ENCODE assay signal across 9 cellular contexts in the genomic region with DNA sequence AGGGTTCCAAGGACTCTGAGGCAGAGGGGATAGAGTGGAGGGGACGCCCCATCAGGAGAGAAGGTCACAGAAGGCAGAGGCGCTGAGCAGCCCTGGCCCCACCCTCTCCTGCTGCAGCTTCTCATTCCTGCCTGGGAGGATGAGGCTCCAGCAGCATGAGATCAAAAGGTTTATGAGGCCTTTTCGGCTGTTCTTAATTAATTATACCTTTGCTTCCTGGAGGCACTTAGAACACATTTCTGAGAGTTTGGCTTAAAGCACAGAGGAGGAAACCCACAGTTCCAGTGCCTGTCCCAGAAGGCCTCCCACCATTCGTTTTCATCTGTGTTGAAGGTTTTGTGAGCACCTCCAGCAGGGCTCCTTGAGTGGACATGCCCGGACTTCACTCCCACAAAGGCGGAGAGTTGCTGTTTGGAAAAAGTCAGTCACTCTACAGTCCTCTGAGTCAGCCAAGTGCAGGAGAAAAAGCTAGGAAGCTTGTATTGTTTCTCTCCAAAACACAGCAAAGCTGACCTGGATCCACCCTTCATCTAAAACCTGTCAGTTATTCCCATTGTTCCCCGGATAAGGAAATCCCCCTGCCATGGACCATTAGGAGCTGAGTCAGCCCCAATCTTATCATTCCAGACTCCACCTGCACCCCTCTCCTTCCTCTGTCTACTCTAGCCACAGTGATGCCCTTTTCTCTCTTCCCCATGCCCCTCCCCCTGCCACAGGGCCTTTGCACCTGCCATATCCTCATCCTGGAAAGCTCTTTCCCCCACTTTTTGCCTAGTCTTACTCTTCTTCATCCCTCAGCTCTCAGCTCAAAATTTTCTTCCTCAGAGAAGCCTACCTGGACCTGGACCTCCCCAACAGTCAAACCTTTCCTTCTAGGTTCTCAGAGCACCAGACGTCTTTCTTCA.
A peak's percentile ranks its signal among the peaks of the same experiment; 100 is the strongest.
DNase-seq lines count a peak whose midpoint lies in the region; ATAC-seq and TF ChIP-seq lines count a peak whose summit lies in the region.
"Had no signal": no experiment of that assay in that cellular context is flagged by ENCODE, and none has a peak within 500 bp of the region (broad histone marks: within the 10 kb centered on the region; RNA-seq: fewer than 3 reads in every experiment).

No MANE protein-coding gene starts in this region.

- H3K36me3 Mint-ChIP-seq in CD4-positive, alpha-beta memory T cell = peaks cover 1 to 2% of the 10 kb centered on the region in 2 donors

- TF ChIP-seq EP300 in tibial nerve (IDR thresholded peaks at IDR 0.05) = no peak

- 90 to 96% methylated on average over 4 to 5 of the region's 8 CpGs for WGBS in mesodermal cell (ENCODE audit: insufficient coverage in 2 of 2), 2 experiments
- WGBS in tibial nerve, 2 donors = 56 to 58% methylated on average over 8 of the region's 8 CpGs

- peaks cover 0 to 16% (median 7%) of the 10 kb centered on the region in 4 donors for H3K4me1 Mint-ChIP-seq in CD4-positive, alpha-beta memory T cell

- H3K36me3 ChIP-seq in CD4-positive, alpha-beta memory T cell (ENCODE audit: insufficient read depth, low read length) = no peaks in the 10 kb centered on the region
- H3K36me3 ChIP-seq in mesodermal cell (ENCODE audit: control insufficient read depth, insufficient read depth, low read length) (no peaks in the 10 kb centered on the region), tibial nerve (no peaks in the 10 kb centered on the region)

- POLR2A ChIA-PET in CD4-positive, alpha-beta memory T cell (lab: Charles Lee; ENCODE audit: partially characterized antibody) = interaction anchor here (0.7 to 5.6 kb wide), 2 partner anchors 12 to 158 kb away, joined by 4 to 55 read pairs; no protein-coding TSS in a partner anchor

- peak overlapping the region in 2 of 7 donors; percentile 38 to 82 for H3K27ac Mint-ChIP-seq in CD4-positive, alpha-beta memory T cell

- H3K27ac ChIP-seq in CD4-positive, alpha-beta memory T cell (ENCODE audit: low read depth, low read length) = no peak overlapping the region
- H3K27ac ChIP-seq in mesodermal cell (ENCODE audit: low read depth, low read length, severe bottlenecking) (peak overlapping the region; percentile 96), tibial nerve (no peak overlapping the region)

- H3K27me3 ChIP-seq in CD4-positive, alpha-beta memory T cell (ENCODE audit: insufficient read depth, low read length) = no peaks in the 10 kb centered on the region
- H3K27me3 ChIP-seq in tibial nerve = no peaks in the 10 kb centered on the region

- TF ChIP-seq CTCF in cardiac fibroblast (IDR thresholded peaks at IDR 0.05; ENCODE audit: low read depth, low read length) (no peak), tibial nerve (IDR thresholded peaks at IDR 0.05) (no peak)

- peak overlapping the region in 5 of 8 donors; percentile 3 to 69 (median 54) for H3K4me3 Mint-ChIP-seq in CD4-positive, alpha-beta memory T cell

- CTCF ChIA-PET in CD4-positive, alpha-beta memory T cell (lab: Charles Lee; ENCODE audit: partially characterized antibody) = interaction anchor here (1.2 kb wide), 1 partner anchor 10 kb away, joined by 3 read pairs; no protein-coding TSS in a partner anchor

- DNase-seq in CD4-positive, alpha-beta memory T cell = no peak
- DNase-seq in KBM-7 = peak; percentile 43
- peak; percentile 50 to 87 for DNase-seq in cardiac fibroblast (ENCODE audit: low read depth in 2 of 2)
- no peak for DNase-seq in NCI-H510A treated with DMSO at 0.1 percent for 48 hours (lab: John Stamatoyannopoulos, UW)
- no peak for DNase-seq in tibial nerve (ENCODE audit: low spot score in 2 of 2)
- DNase-seq: DMS79 treated with DMSO at 0.1 percent for 48 hours had no signal

- no peak for ATAC-seq in GM21717 (IDR thresholded peaks at IDR 0.05; ENCODE audit: unreplicated experiment)
- ATAC-seq in HG03280 (IDR thresholded peaks at IDR 0.05; ENCODE audit: unreplicated experiment) = no peak

- in situ Hi-C loops in KBM-7 (cut with MboI; ENCODE audit: low pct_unique_long_range_greater_than_20kb, low sequenced_read_pairs) = no loop called here

- intact Hi-C loops in CD4-positive, alpha-beta memory T cell (cut with micrococcal nuclease) = loop anchor here (5.0 kb wide), 1 partner anchor 73 kb away; no protein-coding TSS in a partner anchor

- H3K9me3 ChIP-seq in CD4-positive, alpha-beta memory T cell (ENCODE audit: control insufficient read depth in 1 of 2, low read length in 2 of 2) = no peaks in the 10 kb centered on the region
- H3K9me3 ChIP-seq in mesodermal cell (ENCODE audit: control insufficient read depth, low read length) (peaks cover 5% of the 10 kb centered on the region), tibial nerve (peaks cover 0 to 25% (median 4%) of the 10 kb centered on the region in 4 donors)

- H3K27me3 Mint-ChIP-seq in CD4-positive, alpha-beta memory T cell = no peaks in the 10 kb centered on the region

- H3K9me3 Mint-ChIP-seq in CD4-positive, alpha-beta memory T cell = peaks cover 0 to 3% (median 0%) of the 10 kb centered on the region in 8 donors

- no peak overlapping the region for H3K4me3 ChIP-seq in CD4-positive, alpha-beta memory T cell (ENCODE audit: low read length in 2 of 2)
- H3K4me3 ChIP-seq in cardiac fibroblast (replicated peaks in 1 of 2; ENCODE audit: low read depth in 2 of 2, low read length in 2 of 2) (no peak overlapping the region), mesodermal cell (ENCODE audit: extremely low read depth, insufficient read depth, low read length, poor library complexity, severe bottlenecking) (no peak overlapping the region), tibial nerve (no peak overlapping the region)

- no peak for TF ChIP-seq POLR2A in tibial nerve (IDR thresholded peaks at IDR 0.05)

- peaks cover 50% of the 10 kb centered on the region for H3K4me1 ChIP-seq in CD4-positive, alpha-beta memory T cell (ENCODE audit: insufficient read depth, low read length)
- peaks cover 34% of the 10 kb centered on the region for H3K4me1 ChIP-seq in mesodermal cell (ENCODE audit: control insufficient read depth, insufficient read depth, low read length, poor library complexity, severe bottlenecking)
- H3K4me1 ChIP-seq in tibial nerve = peaks cover 0 to 3% (median 0%) of the 10 kb centered on the region in 4 donors

Comparison
In these comparisons a context has a peak if more than half of its experiments do, and no peak if none do; other contexts are left out.
1. DNase-seq: peak in KBM-7 (single experiment) and cardiac fibroblast (2 of 2); none in CD4-positive, alpha-beta memory T cell (0 of 5), NCI-H510A treated with DMSO at 0.1 percent for 48 hours (single experiment) and tibial nerve (0 of 2).